In the genomic region with DNA sequence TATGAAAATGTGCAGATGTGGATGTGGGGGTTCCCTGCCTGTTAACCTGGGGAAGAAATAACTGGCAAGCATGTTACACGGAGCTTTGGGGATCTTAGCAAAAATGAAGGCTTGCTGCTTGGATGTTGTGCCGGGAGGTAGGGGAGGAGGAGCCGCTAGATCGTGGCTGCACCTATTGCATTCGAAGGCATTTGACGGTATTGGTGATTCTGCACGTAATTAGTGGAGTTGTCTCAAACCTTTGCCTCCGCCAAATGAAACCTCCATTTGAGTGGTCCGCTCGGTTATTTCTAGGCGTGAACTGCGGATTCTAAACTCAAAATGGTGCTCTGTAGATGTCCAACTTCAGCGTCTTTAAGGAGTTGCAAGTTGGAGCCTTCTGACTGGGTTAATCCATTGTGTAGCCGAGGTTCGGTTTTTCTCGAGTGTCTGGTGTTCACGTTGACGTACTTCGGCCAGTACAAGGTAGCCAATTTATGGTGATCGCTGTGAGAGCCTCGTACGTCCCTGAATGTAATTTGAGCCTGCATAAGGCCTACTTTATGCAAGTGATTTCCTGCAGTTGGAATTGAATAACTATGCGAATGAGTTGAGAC, we compare ENCODE assay signal across 8 cellular contexts. TPM values are rescaled to one million over a fixed set of nuclear protein-coding genes. Genes with fewer than 3 reads are reported as not detected.
A peak's percentile ranks its signal among the peaks of the same experiment; 100 is the strongest.
DNase-seq lines count a peak whose midpoint lies in the region; ATAC-seq and TF ChIP-seq lines count a peak whose summit lies in the region.

No MANE protein-coding gene starts in this region.

- DNase-seq in Right ventricle myocardium superior = no peak
- DNase-seq in cardiac septum (ENCODE audit: low spot score) = no peak
- DNase-seq in activated CD4-positive, alpha-beta T cell treated with anti-CD3 and anti-CD28 coated beads for 4 hours = peak; percentile 13 to 18
- no peak for DNase-seq in epithelial cell of proximal tubule (ENCODE audit: low read depth)
- no peak for DNase-seq in NCI-H774 (lab: John Stamatoyannopoulos, UW)
- no peak for DNase-seq in NCI-H1436 (lab: John Stamatoyannopoulos, UW)
- DNase-seq in RKO (ENCODE audit: low spot score) = no peak

- TF ChIP-seq CTCF in epithelial cell of proximal tubule (conservative IDR thresholded peaks at IDR 0.05; ENCODE audit: low read depth, low read length) (no peak), neutrophil (IDR thresholded peaks at IDR 0.05) (no peak)

- H3K27me3 ChIP-seq in neutrophil = peaks cover 68% of the 10 kb centered on the region

- no peak overlapping the region for H3K27ac ChIP-seq in neutrophil

- no peaks in the 10 kb centered on the region for H3K36me3 ChIP-seq in neutrophil

- peak; percentile 7 for ATAC-seq in Right ventricle myocardium superior (ENCODE audit: poor library complexity)

- peaks cover 26 to 36% of the 10 kb centered on the region in 2 experiments for H3K4me1 ChIP-seq in neutrophil (ENCODE audit: control insufficient read depth in 1 of 2, insufficient read depth in 1 of 2, low read depth in 1 of 2, low read length in 1 of 2)

- H3K4me3 ChIP-seq in epithelial cell of proximal tubule (ENCODE audit: low read depth, low read length) = peak overlapping the region; percentile 61
- peak overlapping the region; percentile 68 to 69 for H3K4me3 ChIP-seq in neutrophil (ENCODE audit: low read depth in 1 of 2, low read length in 1 of 2)

- no peaks in the 10 kb centered on the region for H3K9me3 ChIP-seq in neutrophil

- intact Hi-C loops in Right ventricle myocardium superior (cut with DNase I) = loop anchor here (5.0 kb wide), 2 partner anchors 37 to 358 kb away; no protein-coding TSS in a partner anchor
- intact Hi-C loops in cardiac septum (cut with DNase I) = loop anchor here (5.0 kb wide), 2 partner anchors 37 to 78 kb away; no protein-coding TSS in a partner anchor

RNA-seq across cellular contexts. Expression of a gene that starts 1.5 kb away (rescaled TPM):
- total RNA-seq in Right ventricle myocardium superior (17.8 TPM), cardiac septum (17.8 TPM), epithelial cell of proximal tubule (2.8 and 5.3 TPM in 2 replicates)

Comparison
In these comparisons a context has a peak if more than half of its experiments do, and no peak if none do; other contexts are left out.
1. DNase-seq: peak in activated CD4-positive, alpha-beta T cell treated with anti-CD3 and anti-CD28 coated beads for 4 hours (2 of 2); none in Right ventricle myocardium superior (single experiment), cardiac septum (single experiment), epithelial cell of proximal tubule (single experiment), NCI-H774 (single experiment), NCI-H1436 (single experiment) and RKO (single experiment).